ENCODE assay signal across 26 cellular contexts in the genomic region with DNA sequence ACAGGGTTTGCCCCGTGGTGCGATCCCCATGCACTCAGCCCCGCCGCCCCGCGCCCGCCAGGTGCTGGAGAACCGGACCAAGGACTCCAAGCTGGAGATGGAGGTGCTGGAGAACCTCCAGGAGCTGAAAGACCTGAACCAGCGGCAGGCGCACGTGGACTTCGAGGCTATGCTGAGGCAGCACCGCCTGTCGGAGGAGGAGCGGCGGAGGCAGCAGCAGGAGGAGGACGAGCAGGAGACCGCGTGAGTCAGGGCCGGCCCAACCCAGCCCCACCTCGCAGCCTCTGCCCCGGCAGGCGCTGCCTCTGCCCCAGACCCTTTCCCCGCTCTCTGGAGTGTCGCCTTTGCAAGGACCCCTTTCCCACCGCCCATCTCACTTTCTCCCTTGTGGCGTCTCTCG. TPM values are rescaled to one million over a fixed set of nuclear protein-coding genes. Genes with fewer than 3 reads are reported as not detected.
"Had no signal": no experiment of that assay in that cellular context is flagged by ENCODE, and none has a peak within 500 bp of the region (broad histone marks: within the 10 kb centered on the region; RNA-seq: fewer than 3 reads in every experiment).

No MANE protein-coding gene starts in this region.

- H3K9me3 ChIP-seq: testis had no signal

- H3K27me3 ChIP-seq: esophagus squamous epithelium, gastroesophageal sphincter, right atrium auricular region, testis, tibial nerve had no signal

- H3K27me3 Mint-ChIP-seq: dendritic cell treated with granulocyte-macrophage colony-stimulating factor and Interleukin-4, amounts not matched to agents 40 ng/mL and 50 ng/mL, for 4 days; effector memory CD8-positive, alpha-beta T cell; naive thymus-derived CD8-positive, alpha-beta T cell; stimulated activated naive CD8-positive, alpha-beta T cell treated with anti-CD3 and anti-CD28 coated beads, Interleukin-15, amount 100 ng/mL, for 72 hours had no signal

- ATAC-seq: effector memory CD8-positive, alpha-beta T cell; gastroesophageal sphincter; left colon; left ventricle myocardium superior; naive thymus-derived CD8-positive, alpha-beta T cell; stimulated activated effector memory CD8-positive, alpha-beta T cell treated with anti-CD3 and anti-CD28 coated beads, Interleukin-12 subunit alpha, Interleukin-12 subunit beta, amount 100 ng/mL, for 72 hours; stimulated activated naive CD8-positive, alpha-beta T cell treated with anti-CD3 and anti-CD28 coated beads, Interleukin-15, amount 100 ng/mL, for 72 hours had no signal

- H3K9me3 Mint-ChIP-seq: dendritic cell treated with granulocyte-macrophage colony-stimulating factor and Interleukin-4, amounts not matched to agents 40 ng/mL and 50 ng/mL, for 4 days; naive thymus-derived CD8-positive, alpha-beta T cell; stimulated activated effector memory CD8-positive, alpha-beta T cell treated with anti-CD3 and anti-CD28 coated beads, Interleukin-12 subunit alpha, Interleukin-12 subunit beta, amount 100 ng/mL, for 72 hours had no signal

- H3K4me3 Mint-ChIP-seq: dendritic cell treated with granulocyte-macrophage colony-stimulating factor and Interleukin-4, amounts not matched to agents 40 ng/mL and 50 ng/mL, for 4 days; effector memory CD8-positive, alpha-beta T cell; naive thymus-derived CD8-positive, alpha-beta T cell; stimulated activated effector memory CD8-positive, alpha-beta T cell treated with anti-CD3 and anti-CD28 coated beads, Interleukin-12 subunit alpha, Interleukin-12 subunit beta, amount 100 ng/mL, for 72 hours; stimulated activated naive CD8-positive, alpha-beta T cell treated with anti-CD3 and anti-CD28 coated beads, Interleukin-15, amount 100 ng/mL, for 72 hours had no signal

- H3K4me1 Mint-ChIP-seq: stimulated activated effector memory CD8-positive, alpha-beta T cell treated with anti-CD3 and anti-CD28 coated beads, Interleukin-12 subunit alpha, Interleukin-12 subunit beta, amount 100 ng/mL, for 72 hours had no signal

- H3K27ac Mint-ChIP-seq: dendritic cell treated with granulocyte-macrophage colony-stimulating factor and Interleukin-4, amounts not matched to agents 40 ng/mL and 50 ng/mL, for 4 days; stimulated activated effector memory CD8-positive, alpha-beta T cell treated with anti-CD3 and anti-CD28 coated beads, Interleukin-12 subunit alpha, Interleukin-12 subunit beta, amount 100 ng/mL, for 72 hours had no signal

- DNase-seq: effector memory CD8-positive, alpha-beta T cell; esophagus squamous epithelium; foreskin fibroblast; glutamatergic neuron; left colon; left ventricle myocardium superior; mesendoderm; naive thymus-derived CD8-positive, alpha-beta T cell; posterior cingulate gyrus; small intestine; stimulated activated CD4-positive, alpha-beta T cell treated with anti-CD3 and anti-CD28 coated beads, Interleukin-4, amount 100 ng/mL, for 1 hour; stimulated activated CD8-positive, alpha-beta memory T cell treated with anti-CD3 and anti-CD28 coated beads, Interleukin-4, amount 100 ng/mL, for 48 hours; stimulated activated naive CD8-positive, alpha-beta T cell treated with anti-CD3 and anti-CD28 coated beads, Interleukin-15, amount 100 ng/mL, for 72 hours; testis had no signal

- H3K4me3 ChIP-seq: esophagus squamous epithelium, gastroesophageal sphincter, right atrium auricular region, testis, tibial nerve had no signal

- H3K4me1 ChIP-seq: esophagus squamous epithelium, gastroesophageal sphincter, right atrium auricular region, testis had no signal

- H3K27ac ChIP-seq: epithelial cell of prostate, esophagus squamous epithelium, gastroesophageal sphincter, right atrium auricular region, testis, tibial nerve had no signal

RNA-seq across cellular contexts. Expression of a gene that starts 20.9 kb away (rescaled TPM):
- total RNA-seq: esophagus squamous epithelium; gastroesophageal sphincter; kidney epithelial cell; left ventricle myocardium superior; lung microvascular endothelial cell; naive thymus-derived CD8-positive, alpha-beta T cell; osteocyte; subcutaneous adipose tissue; tibial nerve; ureter had no signal
- polyA plus RNA-seq: naive thymus-derived CD8-positive, alpha-beta T cell had no signal

RNA-seq across cellular contexts. Expression of a gene that starts 28.9 kb away (rescaled TPM):
- polyA plus RNA-seq: naive thymus-derived CD8-positive, alpha-beta T cell; neural cell had no signal

RNA-seq across cellular contexts. Expression of a gene that starts 44.0 kb away (rescaled TPM):
- total RNA-seq: kidney epithelial cell, left ventricle myocardium superior, lung microvascular endothelial cell, osteocyte had no signal
- polyA plus RNA-seq: neural cell had no signal

RNA-seq across cellular contexts. Expression of a gene that starts 46.2 kb away (rescaled TPM):
- total RNA-seq: left ventricle myocardium superior, right atrium auricular region, subcutaneous adipose tissue, ureter had no signal
